ENCODE assay signal across 1 cellular context in genomic region chr1:230114245-230114651, GRCh38.
TF ChIP-seq lines count a peak whose summit lies in the region.

No MANE protein-coding gene starts in this region.

TF ChIP-seq in WTC11, 78 proteins besides CTCF, POLR2A, EP300 and RAD21 (continued from another document):
- TF ChIP-seq IRF1 (CRISPR knock-in tag; IDR thresholded peaks at IDR 0.05): no peak
- TF ChIP-seq, protein P1, sequence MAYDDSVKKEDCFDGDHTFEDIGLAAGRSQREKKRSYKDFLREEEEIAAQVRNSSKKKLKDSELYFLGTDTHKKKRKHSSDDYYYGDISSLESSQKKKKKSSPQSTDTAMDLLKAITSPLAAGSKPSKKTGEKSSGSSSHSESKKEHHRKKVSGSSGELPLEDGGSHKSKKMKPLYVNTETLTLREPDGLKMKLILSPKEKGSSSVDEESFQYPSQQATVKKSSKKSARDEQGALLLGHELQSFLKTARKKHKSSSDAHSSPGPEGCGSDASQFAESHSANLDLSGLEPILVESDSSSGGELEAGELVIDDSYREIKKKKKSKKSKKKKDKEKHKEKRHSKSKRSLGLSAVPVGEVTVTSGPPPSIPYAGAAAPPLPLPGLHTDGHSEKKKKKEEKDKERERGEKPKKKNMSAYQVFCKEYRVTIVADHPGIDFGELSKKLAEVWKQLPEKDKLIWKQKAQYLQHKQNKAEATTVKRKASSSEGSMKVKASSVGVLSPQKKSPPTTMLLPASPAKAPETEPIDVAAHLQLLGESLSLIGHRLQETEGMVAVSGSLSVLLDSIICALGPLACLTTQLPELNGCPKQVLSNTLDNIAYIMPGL (CRISPR knock-in tag; IDR thresholded peaks at IDR 0.05): no peak
- no peak for TF ChIP-seq FOXP4 (CRISPR knock-in tag; IDR thresholded peaks at IDR 0.05)
- TF ChIP-seq, protein P2, sequence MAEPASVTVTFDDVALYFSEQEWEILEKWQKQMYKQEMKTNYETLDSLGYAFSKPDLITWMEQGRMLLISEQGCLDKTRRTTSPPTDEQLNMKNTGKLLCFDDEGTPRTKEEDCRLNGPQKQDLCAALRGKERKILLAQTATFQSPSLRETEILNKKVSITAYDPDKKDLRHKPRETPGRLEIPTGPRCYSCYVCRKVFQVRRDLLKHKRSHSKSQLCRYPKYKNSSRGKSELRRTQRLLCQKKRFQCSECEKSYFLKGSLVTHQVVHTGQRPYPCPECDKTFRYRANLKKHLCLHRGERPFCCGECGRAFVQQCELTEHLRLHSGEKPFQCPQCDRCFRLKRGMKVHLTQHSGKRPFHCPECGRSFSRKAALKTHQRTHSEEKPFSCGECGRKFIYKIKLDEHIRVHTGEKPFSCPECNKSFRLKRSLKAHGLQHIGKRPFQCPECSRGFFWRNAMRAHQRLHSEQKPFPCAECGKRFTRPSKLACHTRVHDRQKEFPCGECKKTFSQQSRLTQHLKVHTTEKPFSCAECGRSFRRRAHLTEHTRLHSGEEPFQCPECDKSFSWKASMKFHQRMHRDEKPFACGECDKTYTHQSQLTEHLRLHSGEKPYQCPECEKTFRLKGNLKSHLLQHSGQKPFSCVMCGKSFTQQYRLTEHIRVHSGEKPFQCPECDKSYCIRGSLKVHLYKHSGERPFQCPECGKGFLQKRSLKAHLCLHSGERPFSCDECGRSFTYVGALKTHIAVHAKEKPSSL (CRISPR knock-in tag; conservative IDR thresholded peaks at IDR 0.05): no peak
- TF ChIP-seq TEAD1 (CRISPR knock-in tag; IDR thresholded peaks at IDR 0.05): no peak
- no peak for TF ChIP-seq MAX (CRISPR knock-in tag; IDR thresholded peaks at IDR 0.05)
- no peak for TF ChIP-seq ZNF532 (CRISPR knock-in tag; IDR thresholded peaks at IDR 0.05; ENCODE audit: borderline replicate concordance)
- no peak for TF ChIP-seq USF2 (CRISPR knock-in tag; IDR thresholded peaks at IDR 0.05)
- TF ChIP-seq NR2C2 (CRISPR knock-in tag; IDR thresholded peaks at IDR 0.05): no peak
- TF ChIP-seq ZNF219 (CRISPR knock-in tag; IDR thresholded peaks at IDR 0.05; ENCODE audit: borderline replicate concordance): no peak
- TF ChIP-seq NFE2L1 (CRISPR knock-in tag; IDR thresholded peaks at IDR 0.05): no peak
- TF ChIP-seq KAT7 (CRISPR knock-in tag; IDR thresholded peaks at IDR 0.05; ENCODE audit: borderline replicate concordance): no peak
- no peak for TF ChIP-seq ZNF317 (CRISPR knock-in tag; IDR thresholded peaks at IDR 0.05; ENCODE audit: borderline replicate concordance, low read depth)
